2 cellular contexts compared by ENCODE assay signal in genomic region chr11:94735907-94736306, GRCh38.
TF ChIP-seq lines count a peak whose summit lies in the region.

No MANE protein-coding gene starts in this region.

TF ChIP-seq in HCT116, 20 proteins besides CTCF, POLR2A, EP300 and RAD21:
- TF ChIP-seq SRF (IDR thresholded peaks at IDR 0.05; ENCODE audit: low read depth), result no peak

TF ChIP-seq in IMR-90, 13 proteins besides CTCF, POLR2A, EP300 and RAD21:
- TF ChIP-seq RCOR1 (IDR thresholded peaks at IDR 0.05; ENCODE audit: insufficient replicate concordance, low read length), result no peak
- TF ChIP-seq BHLHE40 (IDR thresholded peaks at IDR 0.05; ENCODE audit: low read depth, low read length), result no peak
- TF ChIP-seq MXI1 (IDR thresholded peaks at IDR 0.05; ENCODE audit: borderline replicate concordance, low read depth, low read length), result no peak
- no peak for TF ChIP-seq MAZ (IDR thresholded peaks at IDR 0.05; ENCODE audit: borderline replicate concordance, low read depth, low read length)
- TF ChIP-seq RFX5 (IDR thresholded peaks at IDR 0.05; ENCODE audit: low read depth, low read length), result no peak
- no peak for TF ChIP-seq USF2 (IDR thresholded peaks at IDR 0.05; ENCODE audit: low read depth, low read length)
- TF ChIP-seq ELK1 (IDR thresholded peaks at IDR 0.05; ENCODE audit: borderline replicate concordance, low read depth, low read length), result no peak
- no peak for TF ChIP-seq NFE2L2 (IDR thresholded peaks at IDR 0.05; ENCODE audit: low read depth, low read length)
- TF ChIP-seq MAFK (IDR thresholded peaks at IDR 0.05; ENCODE audit: low read depth, low read length), result no peak
- no peak for TF ChIP-seq FOS (IDR thresholded peaks at IDR 0.05; ENCODE audit: low read depth, low read length)
- no peak for TF ChIP-seq CHD1 (IDR thresholded peaks at IDR 0.05; ENCODE audit: low read depth, low read length)
- TF ChIP-seq CEBPB (IDR thresholded peaks at IDR 0.05; ENCODE audit: low read depth, low read length), result no peak
- TF ChIP-seq SMC3 (IDR thresholded peaks at IDR 0.05; ENCODE audit: low read depth, low read length), result no peak
